In genomic region chr16:19167710-19168172, GRCh38 we compare ENCODE assay signal across 8 cellular contexts. TPM values are rescaled to one million over a fixed set of nuclear protein-coding genes. Genes with fewer than 3 reads are reported as not detected.
DNase-seq lines count a peak whose midpoint lies in the region; ATAC-seq and TF ChIP-seq lines count a peak whose summit lies in the region.

No MANE protein-coding gene starts in this region.

- TF ChIP-seq POLR2A in erythroblast (IDR thresholded peaks at IDR 0.05; ENCODE audit: low read length): no peak

- H3K27ac ChIP-seq in substantia nigra (ENCODE audit: low read depth, low read length, poor library complexity, severe bottlenecking): peak overlapping the region; percentile 42

- ATAC-seq in GM18861 (IDR thresholded peaks at IDR 0.05; ENCODE audit: unreplicated experiment): peak; percentile 48
- no peak for ATAC-seq in HG02571 (IDR thresholded peaks at IDR 0.05; ENCODE audit: unreplicated experiment)

- DNase-seq in Ammon's horn (ENCODE audit: low spot score) (peak; percentile 81), NCI-H1092 (lab: John Stamatoyannopoulos, UW) (peak; percentile 86), UCSD-AML1 (lab: John Stamatoyannopoulos, UW; ENCODE audit: unreplicated experiment) (peak; percentile 91), erythroblast (lab: John Stamatoyannopoulos, UW) (peak; percentile 76 to 78), mucosa of gallbladder (ENCODE audit: low spot score) (peak; percentile 57), substantia nigra (lab: John Stamatoyannopoulos, UW) (peak in 44 of 49 donors; percentile 14 to 82 (median 55))

RNA-seq across cellular contexts. Expression of gene SYT17, which starts 0.3 kb away (rescaled TPM):
- 4.0 TPM for total RNA-seq in mucosa of gallbladder

RNA-seq across cellular contexts. Expression of gene ITPRIPL2, which starts 54.0 kb away (rescaled TPM):
- 37.5 TPM for total RNA-seq in mucosa of gallbladder
